ENCODE assay signal across 1 cellular context in genomic region chr1:241612533-241613505, GRCh38.
TF ChIP-seq lines count a peak whose summit lies in the region.

No MANE protein-coding gene starts in this region.

TF ChIP-seq in HepG2, 621 proteins besides CTCF, POLR2A, EP300 and RAD21:
- TF ChIP-seq ZNF629 (CRISPR knock-in tag; conservative IDR thresholded peaks at IDR 0.05) (peak; percentile 70), ZSCAN5A (CRISPR knock-in tag; IDR thresholded peaks at IDR 0.05; ENCODE audit: borderline replicate concordance) (no peak), FOSL2 (CRISPR knock-in tag; IDR thresholded peaks at IDR 0.05) (0 out of 2 replicates have a peak, but pooled peaks have one; percentile 20)
